ENCODE assay signal across 17 cellular contexts in genomic region chr6:131348572-131348971, GRCh38.
DNase-seq lines count a peak whose midpoint lies in the region; ATAC-seq and TF ChIP-seq lines count a peak whose summit lies in the region.
"Had no signal": no experiment of that assay in that cellular context is flagged by ENCODE, and none has a peak within 500 bp of the region (broad histone marks: within the 10 kb centered on the region; RNA-seq: fewer than 3 reads in every experiment).

No MANE protein-coding gene starts in this region.

- peak overlapping the region in 2 of 3 donors; percentile 23 to 33 for H3K27ac Mint-ChIP-seq in CD4-positive, CD25-positive, alpha-beta regulatory T cell
- H3K27ac Mint-ChIP-seq in H9 (peak overlapping the region in 2 of 3 experiments; percentile 1 to 18; a peak in 4 of 7 replicates), WTC11 (peak overlapping the region; percentile 20)
- peak overlapping the region in 5 of 9 donors; percentile 17 to 62 (median 60) for H3K27ac Mint-ChIP-seq in naive thymus-derived CD4-positive, alpha-beta T cell
- H3K27ac Mint-ChIP-seq: CD4-positive, alpha-beta T cell had no signal

- no peak overlapping the region for H3T11ph ChIP-seq in H9 (ENCODE audit: low read length)

- no peak overlapping the region for H2BK15ac ChIP-seq in H9 (ENCODE audit: low read depth, low read length)

- ATAC-seq in CD4-positive, CD25-positive, alpha-beta regulatory T cell (ENCODE audit: low read depth in 2 of 2) = no peak
- peak; percentile 22; the same call in 1 of the 2 replicates for ATAC-seq in WTC11
- ATAC-seq in naive thymus-derived CD4-positive, alpha-beta T cell = no peak
- ATAC-seq: HCT116 had no signal

- no peak overlapping the region for H3K9ac ChIP-seq in H9 (ENCODE audit: extremely low read depth, insufficient read length, low read length)
- H3K9ac ChIP-seq: BLaER1 treated with 17β-estradiol and CSF1 and Interleukin-3, amounts not matched to agents 10 nM and 100 nM had no signal

- H3K4me3 ChIP-seq in CD4-positive, CD25-positive, alpha-beta regulatory T cell (ENCODE audit: low read depth, low read length) = no peak overlapping the region
- no peak overlapping the region for H3K4me3 ChIP-seq in naive thymus-derived CD4-positive, alpha-beta T cell (ENCODE audit: low read length)
- H3K4me3 ChIP-seq: BLaER1 treated with 17β-estradiol and CSF1 and Interleukin-3, amounts not matched to agents 10 nM and 100 nM had no signal

- H2AFZ ChIP-seq in H9 (ENCODE audit: low read length) = no peak overlapping the region

- intact Hi-C loops in naive thymus-derived CD4-positive, alpha-beta T cell (cut with micrococcal nuclease) = no loop called here

- H3K14ac ChIP-seq in H9 (ENCODE audit: insufficient read depth, low read length) = no peak overlapping the region

- H3K4me3 Mint-ChIP-seq in CD4-positive, CD25-positive, alpha-beta regulatory T cell = no peak overlapping the region
- H3K4me3 Mint-ChIP-seq in H9 (no peak overlapping the region), WTC11 (no peak overlapping the region)
- peak overlapping the region in 3 of 10 donors; percentile 2 to 61 (median 4) for H3K4me3 Mint-ChIP-seq in naive thymus-derived CD4-positive, alpha-beta T cell
- H3K4me3 Mint-ChIP-seq: CD4-positive, alpha-beta T cell had no signal

- CTCF ChIA-PET in WTC11 (lab: Charles Lee) = no interaction called here
- CTCF ChIA-PET in naive thymus-derived CD4-positive, alpha-beta T cell (lab: Charles Lee) = no interaction called here

- no peaks in the 10 kb centered on the region for H3K27me3 ChIP-seq in CD4-positive, CD25-positive, alpha-beta regulatory T cell (ENCODE audit: control insufficient read depth, insufficient read depth, low read length)
- no peaks in the 10 kb centered on the region for H3K27me3 ChIP-seq in H9 (ENCODE audit: insufficient read depth, low read length)
- no peaks in the 10 kb centered on the region for H3K27me3 ChIP-seq in naive thymus-derived CD4-positive, alpha-beta T cell (ENCODE audit: control insufficient read depth in 2 of 2, insufficient read depth in 2 of 2, low read length in 2 of 2)
- H3K27me3 ChIP-seq: BLaER1 treated with 17β-estradiol and CSF1 and Interleukin-3, amounts not matched to agents 10 nM and 100 nM had no signal

- H2BK20ac ChIP-seq in H9 (ENCODE audit: low read depth, low read length, poor library complexity, severe bottlenecking) = no peak overlapping the region

- no peak for TF ChIP-seq CTCF in H9 (conservative IDR thresholded peaks at IDR 0.05)
- no peak for TF ChIP-seq CTCF in WTC11 (IDR thresholded peaks at IDR 0.05)

- H3K36me3 Mint-ChIP-seq in CD4-positive, CD25-positive, alpha-beta regulatory T cell = peaks cover 24% of the 10 kb centered on the region
- H3K36me3 Mint-ChIP-seq in H9 (ENCODE audit: insufficient read depth in 1 of 3, low read depth in 3 of 3) = peaks cover 0 to 3% (median 0%) of the 10 kb centered on the region in 3 experiments; a peak in 1 of 7 replicates
- peaks cover 3% of the 10 kb centered on the region for H3K36me3 Mint-ChIP-seq in WTC11
- peaks cover 5 to 35% (median 8%) of the 10 kb centered on the region in 5 donors for H3K36me3 Mint-ChIP-seq in naive thymus-derived CD4-positive, alpha-beta T cell

- WGBS in H9 (ENCODE audit: extremely low coverage, insufficient read length, low lambda C conversion rate) = no CpG with 5 or more reads among the region's 5 CpGs

- H3K27me3 Mint-ChIP-seq in CD4-positive, CD25-positive, alpha-beta regulatory T cell = no peaks in the 10 kb centered on the region
- H3K27me3 Mint-ChIP-seq in H9 (ENCODE audit: low read depth) (no peaks in the 10 kb centered on the region), WTC11 (ENCODE audit: low read depth) (peaks cover 27% of the 10 kb centered on the region)
- H3K27me3 Mint-ChIP-seq in naive thymus-derived CD4-positive, alpha-beta T cell = no peaks in the 10 kb centered on the region
- H3K27me3 Mint-ChIP-seq: CD4-positive, alpha-beta T cell had no signal

- no peak overlapping the region for H2BK120ac ChIP-seq in H9 (ENCODE audit: low read depth, low read length, poor library complexity, severe bottlenecking)

- H4K8ac ChIP-seq in H9 (replicated peaks; ENCODE audit: insufficient read length, low read depth, low read length) = no peak overlapping the region

- H3K4ac ChIP-seq in H9 (ENCODE audit: low read depth, low read length) = no peak overlapping the region

- no peaks in the 10 kb centered on the region for H3K23me2 ChIP-seq in H9 (ENCODE audit: insufficient read length, low read depth, low read length, poor library complexity, severe bottlenecking)

- H3K56ac ChIP-seq in H9 (ENCODE audit: insufficient read length, low read depth, low read length) = no peak overlapping the region

- DNase-seq in CD4-positive, CD25-positive, alpha-beta regulatory T cell = no peak
- DNase-seq in H9 (no peak), WTC11 (ENCODE audit: low spot score) (no peak), cortex of kidney (lab: John Stamatoyannopoulos, UW) (no peak), KG1 (lab: John Stamatoyannopoulos, UW) (no peak), Kasumi-1 (lab: John Stamatoyannopoulos, UW) (no peak)
- DNase-seq in naive thymus-derived CD4-positive, alpha-beta T cell = peak in 1 of 9 donors; percentile 9
- no peak for DNase-seq in stimulated activated CD4-positive, alpha-beta T cell treated with anti-CD3 and anti-CD28 coated beads, Interleukin-2, amount 100 ng/mL, for 48 hours
- DNase-seq: ACHN; CD4-positive, alpha-beta T cell; COR-L47; DMS153; DMS79 treated with DMSO at 0.1 percent for 48 hours; EL had no signal

- H3K9me3 Mint-ChIP-seq in CD4-positive, CD25-positive, alpha-beta regulatory T cell = peaks cover 0 to 2% (median 0%) of the 10 kb centered on the region in 7 donors
- H3K9me3 Mint-ChIP-seq in H9 = no peaks in the 10 kb centered on the region
- H3K9me3 Mint-ChIP-seq in WTC11 = no peaks in the 10 kb centered on the region
- peaks cover 0 to 2% (median 0%) of the 10 kb centered on the region in 11 donors for H3K9me3 Mint-ChIP-seq in naive thymus-derived CD4-positive, alpha-beta T cell
- H3K9me3 Mint-ChIP-seq: CD4-positive, alpha-beta T cell had no signal

- H4K20me1 ChIP-seq in H9 (ENCODE audit: control insufficient read depth, insufficient read depth, insufficient read length) = no peaks in the 10 kb centered on the region
- H4K20me1 ChIP-seq: BLaER1 treated with 17β-estradiol and CSF1 and Interleukin-3, amounts not matched to agents 10 nM and 100 nM had no signal

- no peak overlapping the region for H3K4me2 ChIP-seq in H9 (ENCODE audit: insufficient read depth, insufficient read length, low read length)
- H3K4me2 ChIP-seq: BLaER1 treated with 17β-estradiol and CSF1 and Interleukin-3, amounts not matched to agents 10 nM and 100 nM had no signal

- peaks cover 0 to 28% (median 18%) of the 10 kb centered on the region in 4 donors for H3K4me1 Mint-ChIP-seq in CD4-positive, CD25-positive, alpha-beta regulatory T cell
- peaks cover 13 to 22% of the 10 kb centered on the region in 2 experiments for H3K4me1 Mint-ChIP-seq in H9
- peaks cover 36% of the 10 kb centered on the region for H3K4me1 Mint-ChIP-seq in WTC11
- peaks cover 8 to 39% (median 17%) of the 10 kb centered on the region in 7 donors for H3K4me1 Mint-ChIP-seq in naive thymus-derived CD4-positive, alpha-beta T cell

- no peaks in the 10 kb centered on the region for H3K9me3 ChIP-seq in CD4-positive, CD25-positive, alpha-beta regulatory T cell (ENCODE audit: control insufficient read depth in 2 of 2, low read length in 2 of 2)
- no peaks in the 10 kb centered on the region for H3K9me3 ChIP-seq in H9 (ENCODE audit: control insufficient read depth, low read depth, low read length)
- H3K9me3 ChIP-seq in naive thymus-derived CD4-positive, alpha-beta T cell (ENCODE audit: control insufficient read depth in 2 of 3, low read length in 3 of 3) = no peaks in the 10 kb centered on the region
- H3K9me3 ChIP-seq: BLaER1 treated with 17β-estradiol and CSF1 and Interleukin-3, amounts not matched to agents 10 nM and 100 nM had no signal

- H4K5ac ChIP-seq in H9 (ENCODE audit: insufficient read length, low read depth, low read length) = no peak overlapping the region

- H2BK12ac ChIP-seq in H9 (ENCODE audit: insufficient read length, low read depth, low read length) = no peak overlapping the region

- H3K79me2 ChIP-seq in H9 (ENCODE audit: insufficient read depth, low read length) = no peaks in the 10 kb centered on the region

- no peak overlapping the region for H3K27ac ChIP-seq in CD4-positive, CD25-positive, alpha-beta regulatory T cell (ENCODE audit: insufficient read depth, low read length, poor library complexity, severe bottlenecking)
- H3K27ac ChIP-seq in H9 (ENCODE audit: insufficient read length, low read depth, low read length) = peak overlapping the region; percentile 10
- H3K27ac ChIP-seq in naive thymus-derived CD4-positive, alpha-beta T cell (ENCODE audit: low read depth, low read length) = no peak overlapping the region
- H3K27ac ChIP-seq: BLaER1 treated with 17β-estradiol and CSF1 and Interleukin-3, amounts not matched to agents 10 nM and 100 nM; HL-60 had no signal

- peaks cover 3% of the 10 kb centered on the region for H3K36me3 ChIP-seq in CD4-positive, CD25-positive, alpha-beta regulatory T cell (ENCODE audit: control insufficient read depth, insufficient read depth, low read length)
- H3K36me3 ChIP-seq in naive thymus-derived CD4-positive, alpha-beta T cell (ENCODE audit: control insufficient read depth in 2 of 3, insufficient read depth in 3 of 3, low read length in 3 of 3) = no peaks in the 10 kb centered on the region
- H3K36me3 ChIP-seq: BLaER1 treated with 17β-estradiol and CSF1 and Interleukin-3, amounts not matched to agents 10 nM and 100 nM had no signal

- H2AK5ac ChIP-seq in H9 (ENCODE audit: insufficient read length, low read length) = no peak overlapping the region

- no peak overlapping the region for H4K91ac ChIP-seq in H9 (ENCODE audit: insufficient read length, low read depth, low read length)

- H2BK5ac ChIP-seq in H9 (ENCODE audit: insufficient read length, low read length) = no peak overlapping the region

- no peak overlapping the region for H3K23ac ChIP-seq in H9 (ENCODE audit: insufficient read length, low read depth, low read length)

- no peak overlapping the region for H3K18ac ChIP-seq in H9 (ENCODE audit: insufficient read length, low read depth, low read length)

- no peaks in the 10 kb centered on the region for H3K79me1 ChIP-seq in H9 (ENCODE audit: insufficient read depth, low read depth, low read length, poor library complexity, severe bottlenecking)

- POLR2A ChIA-PET in WTC11 (lab: Charles Lee) = no interaction called here
- POLR2A ChIA-PET in naive thymus-derived CD4-positive, alpha-beta T cell (lab: Charles Lee) = no interaction called here

- no peaks in the 10 kb centered on the region for H3K4me1 ChIP-seq in CD4-positive, CD25-positive, alpha-beta regulatory T cell (ENCODE audit: control insufficient read depth, insufficient read depth, low read length, poor library complexity, severe bottlenecking)
- peaks cover 4% of the 10 kb centered on the region for H3K4me1 ChIP-seq in H9 (ENCODE audit: insufficient read depth, low read length)
- H3K4me1 ChIP-seq in naive thymus-derived CD4-positive, alpha-beta T cell (ENCODE audit: control insufficient read depth in 2 of 2, insufficient read depth in 2 of 2, low read length in 2 of 2) = peaks cover 0 to 14% of the 10 kb centered on the region in 2 donors
- H3K4me1 ChIP-seq: BLaER1 treated with 17β-estradiol and CSF1 and Interleukin-3, amounts not matched to agents 10 nM and 100 nM had no signal

Comparison
In these comparisons a context has a peak if more than half of its experiments do, and no peak if none do; other contexts are left out.
1. H3K27ac Mint-ChIP-seq: peak in every context shown above with its lines; median percentile 60 in naive thymus-derived CD4-positive, alpha-beta T cell; 28 in CD4-positive, CD25-positive, alpha-beta regulatory T cell; 20 in WTC11; 10 in H9.